ENCODE assay signal across 19 cellular contexts in the genomic region with DNA sequence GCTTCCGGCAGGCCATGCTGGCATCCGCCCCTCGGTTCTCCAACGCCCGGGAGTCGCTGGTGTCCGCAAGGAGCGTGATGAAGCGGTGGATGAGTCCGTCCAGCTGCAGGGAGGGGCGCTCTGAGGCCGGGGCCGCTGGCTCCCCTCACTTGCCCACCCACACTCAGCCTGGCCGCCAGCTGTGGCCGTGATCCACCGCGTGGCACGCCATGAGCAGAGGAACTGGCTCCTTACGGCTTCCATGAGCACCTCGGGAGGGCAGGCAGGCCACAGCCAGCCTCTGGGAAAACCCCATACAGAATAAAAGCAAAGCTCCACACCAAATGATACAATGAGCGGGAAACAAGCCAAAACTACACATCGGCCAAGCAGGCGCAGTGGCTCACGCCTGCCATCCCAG. TPM values are rescaled to one million over a fixed set of nuclear protein-coding genes. Genes with fewer than 3 reads are reported as not detected.
A peak's percentile ranks its signal among the peaks of the same experiment; 100 is the strongest.
DNase-seq lines count a peak whose midpoint lies in the region; ATAC-seq and TF ChIP-seq lines count a peak whose summit lies in the region.
"Had no signal": no experiment of that assay in that cellular context is flagged by ENCODE, and none has a peak within 500 bp of the region (broad histone marks: within the 10 kb centered on the region; RNA-seq: fewer than 3 reads in every experiment).

No MANE protein-coding gene starts in this region.

- H2BK20ac ChIP-seq in H9 (ENCODE audit: low read depth, low read length, poor library complexity, severe bottlenecking): no peak overlapping the region

- H3K79me1 ChIP-seq in H9 (ENCODE audit: insufficient read depth, low read depth, low read length, poor library complexity, severe bottlenecking): no peaks in the 10 kb centered on the region

- H3K27ac ChIP-seq in CD4-positive, alpha-beta T cell (ENCODE audit: low read depth, low read length): peak overlapping the region; percentile 7
- H3K27ac ChIP-seq in VCaP (peak overlapping the region; percentile 32; the same call in 1 of the 2 replicates), H9 (ENCODE audit: insufficient read length, low read depth, low read length) (no peak overlapping the region)
- H3K27ac ChIP-seq: heart left ventricle, neural progenitor cell, SK-N-MC had no signal

- no peak overlapping the region for H3K56ac ChIP-seq in H9 (ENCODE audit: insufficient read length, low read depth, low read length)

- H2BK15ac ChIP-seq in H9 (ENCODE audit: low read depth, low read length): no peak overlapping the region

- no peak overlapping the region for H4K5ac ChIP-seq in H9 (ENCODE audit: insufficient read length, low read depth, low read length)

- H3K27me3 Mint-ChIP-seq in CD4-positive, alpha-beta T cell: no peaks in the 10 kb centered on the region
- H3K27me3 Mint-ChIP-seq in nephron progenitor cell (ENCODE audit: low read depth, poor library complexity) (no peaks in the 10 kb centered on the region), H9 (ENCODE audit: low read depth) (no peaks in the 10 kb centered on the region)
- H3K27me3 Mint-ChIP-seq: activated CD4-positive, alpha-beta T cell treated with anti-CD3 and anti-CD28 coated beads for 36 hours; activated naive CD8-positive, alpha-beta T cell; type B pancreatic cell had no signal

- no peak overlapping the region for H3K4ac ChIP-seq in H9 (ENCODE audit: low read depth, low read length)

- no peaks in the 10 kb centered on the region for H3K9me3 ChIP-seq in CD4-positive, alpha-beta T cell (ENCODE audit: control insufficient read depth, low read length)
- no peaks in the 10 kb centered on the region for H3K9me3 ChIP-seq in H9 (ENCODE audit: control insufficient read depth, low read depth, low read length)
- H3K9me3 ChIP-seq: heart left ventricle, spleen had no signal

- H3K23me2 ChIP-seq in H9 (ENCODE audit: insufficient read length, low read depth, low read length, poor library complexity, severe bottlenecking): no peaks in the 10 kb centered on the region

- WGBS in H9 (ENCODE audit: extremely low coverage, insufficient read length, low lambda C conversion rate): no CpG with 5 or more reads among the region's 24 CpGs

- no peak overlapping the region for H4K8ac ChIP-seq in H9 (replicated peaks; ENCODE audit: insufficient read length, low read depth, low read length)

- POLR2A ChIA-PET in CD4-positive, alpha-beta T cell (lab: Charles Lee): interaction anchor here (1.0 to 1.3 kb wide), 4 partner anchors 13 to 57 kb away, joined by 3 to 4 read pairs (median 4); a partner anchor contains a TSS

- H4K91ac ChIP-seq in H9 (ENCODE audit: insufficient read length, low read depth, low read length): no peak overlapping the region

- H3K79me2 ChIP-seq in H9 (ENCODE audit: insufficient read depth, low read length): no peaks in the 10 kb centered on the region

- intact Hi-C loops in CD4-positive, alpha-beta T cell (cut with DNase I, micrococcal nuclease): loop anchor here (2.0 kb wide), 3 partner anchors 16 to 250 kb away; a partner anchor contains a TSS

- H3K14ac ChIP-seq in H9 (ENCODE audit: insufficient read depth, low read length): no peak overlapping the region

- CTCF ChIA-PET in CD4-positive, alpha-beta T cell (lab: Charles Lee): interaction anchor here (0.6 to 1.3 kb wide), 16 partner anchors 12 to 879 kb away, joined by 3 to 8 read pairs (median 4); a partner anchor contains a TSS

- peaks cover 21% of the 10 kb centered on the region for H3K36me3 Mint-ChIP-seq in CD4-positive, alpha-beta T cell (ENCODE audit: low read depth)
- peaks cover 15% of the 10 kb centered on the region for H3K36me3 Mint-ChIP-seq in nephron progenitor cell (ENCODE audit: low read depth)
- peaks cover 2 to 39% (median 33%) of the 10 kb centered on the region in 3 experiments; a peak in 6 of 7 replicates for H3K36me3 Mint-ChIP-seq in H9 (ENCODE audit: insufficient read depth in 1 of 3, low read depth in 3 of 3)
- H3K36me3 Mint-ChIP-seq: activated naive CD8-positive, alpha-beta T cell; type B pancreatic cell had no signal

- no peak overlapping the region for H2AK5ac ChIP-seq in H9 (ENCODE audit: insufficient read length, low read length)

- H3K4me1 ChIP-seq in H9 (ENCODE audit: insufficient read depth, low read length): no peaks in the 10 kb centered on the region
- H3K4me1 ChIP-seq: neural progenitor cell had no signal

- no peak overlapping the region for H3K18ac ChIP-seq in H9 (ENCODE audit: insufficient read length, low read depth, low read length)

- H4K20me1 ChIP-seq in H9 (ENCODE audit: control insufficient read depth, insufficient read depth, insufficient read length): no peaks in the 10 kb centered on the region

- no peak overlapping the region for H3K27ac Mint-ChIP-seq in CD4-positive, alpha-beta T cell
- peak overlapping the region; percentile 29 for H3K27ac Mint-ChIP-seq in nephron progenitor cell
- H3K27ac Mint-ChIP-seq in H9: no peak overlapping the region; a peak in 1 of 7 replicates
- H3K27ac Mint-ChIP-seq: activated CD4-positive, alpha-beta T cell treated with anti-CD3 and anti-CD28 coated beads for 36 hours; activated CD8-positive, alpha-beta T cell treated with anti-CD3 and anti-CD28 coated beads, Interleukin-2, amount 10 ng/mL, durations not matched to agents 7 days and 5 days; activated naive CD8-positive, alpha-beta T cell; endodermal cell; neural progenitor cell; T-helper 1 cell treated with Interleukin-12 subunit alpha and Interleukin-12 subunit beta and Interleukin-4 antibody, amounts not matched to agents 30 μg/mL and 1 μg/mL, for 36 hours; type B pancreatic cell had no signal

- H3K4me3 Mint-ChIP-seq in CD4-positive, alpha-beta T cell: no peak overlapping the region
- no peak overlapping the region for H3K4me3 Mint-ChIP-seq in nephron progenitor cell
- no peak overlapping the region; a peak in 1 of 5 replicates for H3K4me3 Mint-ChIP-seq in H9
- H3K4me3 Mint-ChIP-seq: activated CD4-positive, alpha-beta T cell treated with anti-CD3 and anti-CD28 coated beads for 36 hours; activated CD8-positive, alpha-beta T cell treated with anti-CD3 and anti-CD28 coated beads, Interleukin-2, amount 10 ng/mL, durations not matched to agents 7 days and 5 days; activated naive CD8-positive, alpha-beta T cell; CD14-positive monocyte; endodermal cell; neural progenitor cell; T-helper 1 cell treated with Interleukin-12 subunit alpha and Interleukin-12 subunit beta and Interleukin-4 antibody, amounts not matched to agents 30 μg/mL and 1 μg/mL, for 36 hours; type B pancreatic cell had no signal

- no peak overlapping the region for H2BK120ac ChIP-seq in H9 (ENCODE audit: low read depth, low read length, poor library complexity, severe bottlenecking)

- DNase-seq in CD4-positive, alpha-beta T cell: no peak
- DNase-seq in nephron progenitor cell: no peak
- DNase-seq in occipital lobe (lab: John Stamatoyannopoulos, UW): no peak
- DNase-seq in NCI-H2081 treated with DMSO at 0.1 percent for 48 hours (lab: John Stamatoyannopoulos, UW): no peak
- DNase-seq in H9: no peak
- DNase-seq: cortex of kidney had no signal

- H3K9ac ChIP-seq in H9 (ENCODE audit: extremely low read depth, insufficient read length, low read length): no peak overlapping the region
- H3K9ac ChIP-seq: neural progenitor cell had no signal

- no peak overlapping the region for H3K23ac ChIP-seq in H9 (ENCODE audit: insufficient read length, low read depth, low read length)

- ATAC-seq in CD4-positive, alpha-beta T cell (ENCODE audit: poor library complexity): no peak
- peak; percentile 48 for ATAC-seq in esophagus mucosa

- H2BK5ac ChIP-seq in H9 (ENCODE audit: insufficient read length, low read length): no peak overlapping the region

- TF ChIP-seq CTCF in CD4-positive, alpha-beta T cell (IDR thresholded peaks at IDR 0.05): no peak
- TF ChIP-seq CTCF in VCaP (conservative IDR thresholded peaks at IDR 0.05): no peak
- TF ChIP-seq CTCF in nephron progenitor cell (IDR thresholded peaks at IDR 0.05): no peak
- no peak for TF ChIP-seq CTCF in H9 (conservative IDR thresholded peaks at IDR 0.05)

- no peak overlapping the region for H3K4me2 ChIP-seq in H9 (ENCODE audit: insufficient read depth, insufficient read length, low read length)
- H3K4me2 ChIP-seq: neural progenitor cell had no signal

- no peak overlapping the region for H2AFZ ChIP-seq in H9 (ENCODE audit: low read length)
- H2AFZ ChIP-seq: neural progenitor cell had no signal

- no peaks in the 10 kb centered on the region for H3K9me3 Mint-ChIP-seq in CD4-positive, alpha-beta T cell
- H3K9me3 Mint-ChIP-seq in nephron progenitor cell: no peaks in the 10 kb centered on the region
- H3K9me3 Mint-ChIP-seq in H9: no peaks in the 10 kb centered on the region
- H3K9me3 Mint-ChIP-seq: CD14-positive monocyte; endodermal cell; neural progenitor cell; T-helper 1 cell treated with Interleukin-12 subunit alpha and Interleukin-12 subunit beta and Interleukin-4 antibody, amounts not matched to agents 30 μg/mL and 1 μg/mL, for 36 hours; type B pancreatic cell had no signal

- H3K27me3 ChIP-seq in CD4-positive, alpha-beta T cell (ENCODE audit: control insufficient read depth, insufficient read depth, low read length): no peaks in the 10 kb centered on the region
- H3K27me3 ChIP-seq in H9 (ENCODE audit: insufficient read depth, low read length): no peaks in the 10 kb centered on the region
- H3K27me3 ChIP-seq: heart left ventricle, neural progenitor cell, spleen had no signal

- peaks cover 16% of the 10 kb centered on the region for H3K4me1 Mint-ChIP-seq in CD4-positive, alpha-beta T cell (ENCODE audit: low read depth)
- H3K4me1 Mint-ChIP-seq in nephron progenitor cell (peaks cover 1% of the 10 kb centered on the region), H9 (peaks cover 0 to 2% of the 10 kb centered on the region in 2 experiments; a peak in 1 of 4 replicates)
- H3K4me1 Mint-ChIP-seq: CD14-positive monocyte, endodermal cell, neural progenitor cell had no signal

- H3T11ph ChIP-seq in H9 (ENCODE audit: low read length): no peak overlapping the region

- H2BK12ac ChIP-seq in H9 (ENCODE audit: insufficient read length, low read depth, low read length): no peak overlapping the region

RNA-seq across cellular contexts. Expression of a gene that starts 15.5 kb away (rescaled TPM):
- 1 to 10 TPM; 1.9 to 2.2 TPM for total RNA-seq in CD4-positive, alpha-beta T cell
- total RNA-seq in esophagus mucosa: 16.1 TPM
- total RNA-seq in occipital lobe: 4.2 TPM
- total RNA-seq in H9 (2021): 7.1 and 8.4 TPM in 2 replicates

RNA-seq across cellular contexts. Expression of a gene that starts 29.5 kb away (rescaled TPM):
- 10 to 100 TPM; 91.0 to 91.5 TPM for total RNA-seq in CD4-positive, alpha-beta T cell
- total RNA-seq in esophagus mucosa (50.4 TPM), occipital lobe (15.8 TPM), H9 (2021) (133 and 135 TPM in 2 replicates)

RNA-seq across cellular contexts. Expression of a gene that starts 55.8 kb away (rescaled TPM):
- total RNA-seq in CD4-positive, alpha-beta T cell: 10 to 100 TPM; 60.1 to 65.0 TPM
- total RNA-seq in esophagus mucosa: 12.6 TPM
- total RNA-seq in occipital lobe: 6.9 TPM
- 15.6 and 16.3 TPM in 2 replicates for total RNA-seq in H9 (2021)
